In the genomic region with DNA sequence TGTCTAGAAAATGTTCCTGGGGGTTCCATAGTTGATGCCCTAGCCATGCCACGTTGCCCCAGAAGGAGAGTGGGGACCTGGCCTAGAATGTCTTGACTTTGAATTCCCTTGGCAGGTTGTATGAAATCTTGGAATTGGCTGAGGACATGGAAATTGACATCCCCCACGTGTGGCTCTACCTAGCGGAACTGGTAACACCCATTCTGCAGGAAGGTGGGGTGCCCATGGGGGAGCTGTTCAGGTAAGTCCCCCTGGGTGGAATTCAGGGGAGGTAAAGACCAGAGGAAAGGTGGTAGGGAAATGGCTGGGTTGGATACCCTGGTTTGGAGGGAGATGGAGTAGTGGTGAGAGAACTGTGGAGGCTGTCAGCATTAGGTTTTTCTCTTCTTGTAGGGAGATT, we compare ENCODE assay signal across 1 cellular context.
TF ChIP-seq lines count a peak whose summit lies in the region.

No MANE protein-coding gene starts in this region.

TF ChIP-seq in K562, 482 proteins besides CTCF, POLR2A, EP300 and RAD21:
- TF ChIP-seq, protein P1, sequence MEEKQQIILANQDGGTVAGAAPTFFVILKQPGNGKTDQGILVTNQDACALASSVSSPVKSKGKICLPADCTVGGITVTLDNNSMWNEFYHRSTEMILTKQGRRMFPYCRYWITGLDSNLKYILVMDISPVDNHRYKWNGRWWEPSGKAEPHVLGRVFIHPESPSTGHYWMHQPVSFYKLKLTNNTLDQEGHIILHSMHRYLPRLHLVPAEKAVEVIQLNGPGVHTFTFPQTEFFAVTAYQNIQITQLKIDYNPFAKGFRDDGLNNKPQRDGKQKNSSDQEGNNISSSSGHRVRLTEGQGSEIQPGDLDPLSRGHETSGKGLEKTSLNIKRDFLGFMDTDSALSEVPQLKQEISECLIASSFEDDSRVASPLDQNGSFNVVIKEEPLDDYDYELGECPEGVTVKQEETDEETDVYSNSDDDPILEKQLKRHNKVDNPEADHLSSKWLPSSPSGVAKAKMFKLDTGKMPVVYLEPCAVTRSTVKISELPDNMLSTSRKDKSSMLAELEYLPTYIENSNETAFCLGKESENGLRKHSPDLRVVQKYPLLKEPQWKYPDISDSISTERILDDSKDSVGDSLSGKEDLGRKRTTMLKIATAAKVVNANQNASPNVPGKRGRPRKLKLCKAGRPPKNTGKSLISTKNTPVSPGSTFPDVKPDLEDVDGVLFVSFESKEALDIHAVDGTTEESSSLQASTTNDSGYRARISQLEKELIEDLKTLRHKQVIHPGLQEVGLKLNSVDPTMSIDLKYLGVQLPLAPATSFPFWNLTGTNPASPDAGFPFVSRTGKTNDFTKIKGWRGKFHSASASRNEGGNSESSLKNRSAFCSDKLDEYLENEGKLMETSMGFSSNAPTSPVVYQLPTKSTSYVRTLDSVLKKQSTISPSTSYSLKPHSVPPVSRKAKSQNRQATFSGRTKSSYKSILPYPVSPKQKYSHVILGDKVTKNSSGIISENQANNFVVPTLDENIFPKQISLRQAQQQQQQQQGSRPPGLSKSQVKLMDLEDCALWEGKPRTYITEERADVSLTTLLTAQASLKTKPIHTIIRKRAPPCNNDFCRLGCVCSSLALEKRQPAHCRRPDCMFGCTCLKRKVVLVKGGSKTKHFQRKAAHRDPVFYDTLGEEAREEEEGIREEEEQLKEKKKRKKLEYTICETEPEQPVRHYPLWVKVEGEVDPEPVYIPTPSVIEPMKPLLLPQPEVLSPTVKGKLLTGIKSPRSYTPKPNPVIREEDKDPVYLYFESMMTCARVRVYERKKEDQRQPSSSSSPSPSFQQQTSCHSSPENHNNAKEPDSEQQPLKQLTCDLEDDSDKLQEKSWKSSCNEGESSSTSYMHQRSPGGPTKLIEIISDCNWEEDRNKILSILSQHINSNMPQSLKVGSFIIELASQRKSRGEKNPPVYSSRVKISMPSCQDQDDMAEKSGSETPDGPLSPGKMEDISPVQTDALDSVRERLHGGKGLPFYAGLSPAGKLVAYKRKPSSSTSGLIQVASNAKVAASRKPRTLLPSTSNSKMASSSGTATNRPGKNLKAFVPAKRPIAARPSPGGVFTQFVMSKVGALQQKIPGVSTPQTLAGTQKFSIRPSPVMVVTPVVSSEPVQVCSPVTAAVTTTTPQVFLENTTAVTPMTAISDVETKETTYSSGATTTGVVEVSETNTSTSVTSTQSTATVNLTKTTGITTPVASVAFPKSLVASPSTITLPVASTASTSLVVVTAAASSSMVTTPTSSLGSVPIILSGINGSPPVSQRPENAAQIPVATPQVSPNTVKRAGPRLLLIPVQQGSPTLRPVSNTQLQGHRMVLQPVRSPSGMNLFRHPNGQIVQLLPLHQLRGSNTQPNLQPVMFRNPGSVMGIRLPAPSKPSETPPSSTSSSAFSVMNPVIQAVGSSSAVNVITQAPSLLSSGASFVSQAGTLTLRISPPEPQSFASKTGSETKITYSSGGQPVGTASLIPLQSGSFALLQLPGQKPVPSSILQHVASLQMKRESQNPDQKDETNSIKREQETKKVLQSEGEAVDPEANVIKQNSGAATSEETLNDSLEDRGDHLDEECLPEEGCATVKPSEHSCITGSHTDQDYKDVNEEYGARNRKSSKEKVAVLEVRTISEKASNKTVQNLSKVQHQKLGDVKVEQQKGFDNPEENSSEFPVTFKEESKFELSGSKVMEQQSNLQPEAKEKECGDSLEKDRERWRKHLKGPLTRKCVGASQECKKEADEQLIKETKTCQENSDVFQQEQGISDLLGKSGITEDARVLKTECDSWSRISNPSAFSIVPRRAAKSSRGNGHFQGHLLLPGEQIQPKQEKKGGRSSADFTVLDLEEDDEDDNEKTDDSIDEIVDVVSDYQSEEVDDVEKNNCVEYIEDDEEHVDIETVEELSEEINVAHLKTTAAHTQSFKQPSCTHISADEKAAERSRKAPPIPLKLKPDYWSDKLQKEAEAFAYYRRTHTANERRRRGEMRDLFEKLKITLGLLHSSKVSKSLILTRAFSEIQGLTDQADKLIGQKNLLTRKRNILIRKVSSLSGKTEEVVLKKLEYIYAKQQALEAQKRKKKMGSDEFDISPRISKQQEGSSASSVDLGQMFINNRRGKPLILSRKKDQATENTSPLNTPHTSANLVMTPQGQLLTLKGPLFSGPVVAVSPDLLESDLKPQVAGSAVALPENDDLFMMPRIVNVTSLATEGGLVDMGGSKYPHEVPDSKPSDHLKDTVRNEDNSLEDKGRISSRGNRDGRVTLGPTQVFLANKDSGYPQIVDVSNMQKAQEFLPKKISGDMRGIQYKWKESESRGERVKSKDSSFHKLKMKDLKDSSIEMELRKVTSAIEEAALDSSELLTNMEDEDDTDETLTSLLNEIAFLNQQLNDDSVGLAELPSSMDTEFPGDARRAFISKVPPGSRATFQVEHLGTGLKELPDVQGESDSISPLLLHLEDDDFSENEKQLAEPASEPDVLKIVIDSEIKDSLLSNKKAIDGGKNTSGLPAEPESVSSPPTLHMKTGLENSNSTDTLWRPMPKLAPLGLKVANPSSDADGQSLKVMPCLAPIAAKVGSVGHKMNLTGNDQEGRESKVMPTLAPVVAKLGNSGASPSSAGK (IDR thresholded peaks at IDR 0.05), result no peak
- TF ChIP-seq, protein P2, sequence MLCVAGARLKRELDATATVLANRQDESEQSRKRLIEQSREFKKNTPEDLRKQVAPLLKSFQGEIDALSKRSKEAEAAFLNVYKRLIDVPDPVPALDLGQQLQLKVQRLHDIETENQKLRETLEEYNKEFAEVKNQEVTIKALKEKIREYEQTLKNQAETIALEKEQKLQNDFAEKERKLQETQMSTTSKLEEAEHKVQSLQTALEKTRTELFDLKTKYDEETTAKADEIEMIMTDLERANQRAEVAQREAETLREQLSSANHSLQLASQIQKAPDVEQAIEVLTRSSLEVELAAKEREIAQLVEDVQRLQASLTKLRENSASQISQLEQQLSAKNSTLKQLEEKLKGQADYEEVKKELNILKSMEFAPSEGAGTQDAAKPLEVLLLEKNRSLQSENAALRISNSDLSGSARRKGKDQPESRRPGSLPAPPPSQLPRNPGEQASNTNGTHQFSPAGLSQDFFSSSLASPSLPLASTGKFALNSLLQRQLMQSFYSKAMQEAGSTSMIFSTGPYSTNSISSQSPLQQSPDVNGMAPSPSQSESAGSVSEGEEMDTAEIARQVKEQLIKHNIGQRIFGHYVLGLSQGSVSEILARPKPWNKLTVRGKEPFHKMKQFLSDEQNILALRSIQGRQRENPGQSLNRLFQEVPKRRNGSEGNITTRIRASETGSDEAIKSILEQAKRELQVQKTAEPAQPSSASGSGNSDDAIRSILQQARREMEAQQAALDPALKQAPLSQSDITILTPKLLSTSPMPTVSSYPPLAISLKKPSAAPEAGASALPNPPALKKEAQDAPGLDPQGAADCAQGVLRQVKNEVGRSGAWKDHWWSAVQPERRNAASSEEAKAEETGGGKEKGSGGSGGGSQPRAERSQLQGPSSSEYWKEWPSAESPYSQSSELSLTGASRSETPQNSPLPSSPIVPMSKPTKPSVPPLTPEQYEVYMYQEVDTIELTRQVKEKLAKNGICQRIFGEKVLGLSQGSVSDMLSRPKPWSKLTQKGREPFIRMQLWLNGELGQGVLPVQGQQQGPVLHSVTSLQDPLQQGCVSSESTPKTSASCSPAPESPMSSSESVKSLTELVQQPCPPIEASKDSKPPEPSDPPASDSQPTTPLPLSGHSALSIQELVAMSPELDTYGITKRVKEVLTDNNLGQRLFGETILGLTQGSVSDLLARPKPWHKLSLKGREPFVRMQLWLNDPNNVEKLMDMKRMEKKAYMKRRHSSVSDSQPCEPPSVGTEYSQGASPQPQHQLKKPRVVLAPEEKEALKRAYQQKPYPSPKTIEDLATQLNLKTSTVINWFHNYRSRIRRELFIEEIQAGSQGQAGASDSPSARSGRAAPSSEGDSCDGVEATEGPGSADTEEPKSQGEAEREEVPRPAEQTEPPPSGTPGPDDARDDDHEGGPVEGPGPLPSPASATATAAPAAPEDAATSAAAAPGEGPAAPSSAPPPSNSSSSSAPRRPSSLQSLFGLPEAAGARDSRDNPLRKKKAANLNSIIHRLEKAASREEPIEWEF (CRISPR knock-in tag; IDR thresholded peaks at IDR 0.05), result no peak
- no peak for TF ChIP-seq HNRNPLL (IDR thresholded peaks at IDR 0.05; ENCODE audit: low read depth, low read length, poor library complexity, severe bottlenecking)
- TF ChIP-seq, protein P3, sequence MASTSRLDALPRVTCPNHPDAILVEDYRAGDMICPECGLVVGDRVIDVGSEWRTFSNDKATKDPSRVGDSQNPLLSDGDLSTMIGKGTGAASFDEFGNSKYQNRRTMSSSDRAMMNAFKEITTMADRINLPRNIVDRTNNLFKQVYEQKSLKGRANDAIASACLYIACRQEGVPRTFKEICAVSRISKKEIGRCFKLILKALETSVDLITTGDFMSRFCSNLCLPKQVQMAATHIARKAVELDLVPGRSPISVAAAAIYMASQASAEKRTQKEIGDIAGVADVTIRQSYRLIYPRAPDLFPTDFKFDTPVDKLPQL (IDR thresholded peaks at IDR 0.05; ENCODE audit: extremely low read depth, insufficient read length), result no peak
- no peak for TF ChIP-seq KLF6 (CRISPR knock-in tag; IDR thresholded peaks at IDR 0.05; ENCODE audit: borderline replicate concordance)
- TF ChIP-seq HDGF (IDR thresholded peaks at IDR 0.05), result no peak
- TF ChIP-seq, protein P4, sequence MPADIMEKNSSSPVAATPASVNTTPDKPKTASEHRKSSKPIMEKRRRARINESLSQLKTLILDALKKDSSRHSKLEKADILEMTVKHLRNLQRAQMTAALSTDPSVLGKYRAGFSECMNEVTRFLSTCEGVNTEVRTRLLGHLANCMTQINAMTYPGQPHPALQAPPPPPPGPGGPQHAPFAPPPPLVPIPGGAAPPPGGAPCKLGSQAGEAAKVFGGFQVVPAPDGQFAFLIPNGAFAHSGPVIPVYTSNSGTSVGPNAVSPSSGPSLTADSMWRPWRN (IDR thresholded peaks at IDR 0.05; ENCODE audit: low read depth), result no peak
- no peak for TF ChIP-seq U2AF2 (optimal IDR thresholded peaks at IDR 0.05; ENCODE audit: low read depth, low read length)
- no peak for TF ChIP-seq MCM2 (IDR thresholded peaks at IDR 0.05; ENCODE audit: low read depth)
- TF ChIP-seq ATF7 (IDR thresholded peaks at IDR 0.05), result no peak
- TF ChIP-seq, protein P5, sequence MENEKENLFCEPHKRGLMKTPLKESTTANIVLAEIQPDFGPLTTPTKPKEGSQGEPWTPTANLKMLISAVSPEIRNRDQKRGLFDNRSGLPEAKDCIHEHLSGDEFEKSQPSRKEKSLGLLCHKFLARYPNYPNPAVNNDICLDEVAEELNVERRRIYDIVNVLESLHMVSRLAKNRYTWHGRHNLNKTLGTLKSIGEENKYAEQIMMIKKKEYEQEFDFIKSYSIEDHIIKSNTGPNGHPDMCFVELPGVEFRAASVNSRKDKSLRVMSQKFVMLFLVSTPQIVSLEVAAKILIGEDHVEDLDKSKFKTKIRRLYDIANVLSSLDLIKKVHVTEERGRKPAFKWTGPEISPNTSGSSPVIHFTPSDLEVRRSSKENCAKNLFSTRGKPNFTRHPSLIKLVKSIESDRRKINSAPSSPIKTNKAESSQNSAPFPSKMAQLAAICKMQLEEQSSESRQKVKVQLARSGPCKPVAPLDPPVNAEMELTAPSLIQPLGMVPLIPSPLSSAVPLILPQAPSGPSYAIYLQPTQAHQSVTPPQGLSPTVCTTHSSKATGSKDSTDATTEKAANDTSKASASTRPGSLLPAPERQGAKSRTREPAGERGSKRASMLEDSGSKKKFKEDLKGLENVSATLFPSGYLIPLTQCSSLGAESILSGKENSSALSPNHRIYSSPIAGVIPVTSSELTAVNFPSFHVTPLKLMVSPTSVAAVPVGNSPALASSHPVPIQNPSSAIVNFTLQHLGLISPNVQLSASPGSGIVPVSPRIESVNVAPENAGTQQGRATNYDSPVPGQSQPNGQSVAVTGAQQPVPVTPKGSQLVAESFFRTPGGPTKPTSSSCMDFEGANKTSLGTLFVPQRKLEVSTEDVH (IDR thresholded peaks at IDR 0.05; ENCODE audit: low read depth, partially characterized antibody), result no peak
- TF ChIP-seq, protein P6, sequence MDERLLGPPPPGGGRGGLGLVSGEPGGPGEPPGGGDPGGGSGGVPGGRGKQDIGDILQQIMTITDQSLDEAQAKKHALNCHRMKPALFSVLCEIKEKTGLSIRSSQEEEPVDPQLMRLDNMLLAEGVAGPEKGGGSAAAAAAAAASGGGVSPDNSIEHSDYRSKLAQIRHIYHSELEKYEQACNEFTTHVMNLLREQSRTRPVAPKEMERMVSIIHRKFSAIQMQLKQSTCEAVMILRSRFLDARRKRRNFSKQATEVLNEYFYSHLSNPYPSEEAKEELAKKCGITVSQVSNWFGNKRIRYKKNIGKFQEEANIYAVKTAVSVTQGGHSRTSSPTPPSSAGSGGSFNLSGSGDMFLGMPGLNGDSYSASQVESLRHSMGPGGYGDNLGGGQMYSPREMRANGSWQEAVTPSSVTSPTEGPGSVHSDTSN (CRISPR knock-in tag; IDR thresholded peaks at IDR 0.05; ENCODE audit: low read depth), result no peak
- TF ChIP-seq, protein P6 (tag; conservative IDR thresholded peaks at IDR 0.05; ENCODE audit: low read depth), result no peak
- no peak for TF ChIP-seq ZEB2 (IDR thresholded peaks at IDR 0.05)
- TF ChIP-seq, protein P7, sequence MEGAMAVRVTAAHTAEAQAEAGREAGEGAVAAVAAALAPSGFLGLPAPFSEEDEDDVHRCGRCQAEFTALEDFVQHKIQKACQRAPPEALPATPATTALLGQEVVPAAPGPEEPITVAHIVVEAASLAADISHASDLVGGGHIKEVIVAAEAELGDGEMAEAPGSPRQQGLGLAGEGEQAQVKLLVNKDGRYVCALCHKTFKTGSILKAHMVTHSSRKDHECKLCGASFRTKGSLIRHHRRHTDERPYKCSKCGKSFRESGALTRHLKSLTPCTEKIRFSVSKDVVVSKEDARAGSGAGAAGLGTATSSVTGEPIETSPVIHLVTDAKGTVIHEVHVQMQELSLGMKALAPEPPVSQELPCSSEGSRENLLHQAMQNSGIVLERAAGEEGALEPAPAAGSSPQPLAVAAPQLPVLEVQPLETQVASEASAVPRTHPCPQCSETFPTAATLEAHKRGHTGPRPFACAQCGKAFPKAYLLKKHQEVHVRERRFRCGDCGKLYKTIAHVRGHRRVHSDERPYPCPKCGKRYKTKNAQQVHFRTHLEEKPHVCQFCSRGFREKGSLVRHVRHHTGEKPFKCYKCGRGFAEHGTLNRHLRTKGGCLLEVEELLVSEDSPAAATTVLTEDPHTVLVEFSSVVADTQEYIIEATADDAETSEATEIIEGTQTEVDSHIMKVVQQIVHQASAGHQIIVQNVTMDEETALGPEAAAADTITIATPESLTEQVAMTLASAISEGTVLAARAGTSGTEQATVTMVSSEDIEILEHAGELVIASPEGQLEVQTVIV (CRISPR knock-in tag; IDR thresholded peaks at IDR 0.05; ENCODE audit: borderline replicate concordance), result no peak
